8 cellular contexts compared by ENCODE assay signal in genomic region chr6:37051138-37052026, GRCh38. TPM values are rescaled to one million over a fixed set of nuclear protein-coding genes. Genes with fewer than 3 reads are reported as not detected.
DNase-seq lines count a peak whose midpoint lies in the region; ATAC-seq, FAIRE-seq and TF ChIP-seq lines count a peak whose summit lies in the region.

No MANE protein-coding gene starts in this region.

- no peak for TF ChIP-seq POLR2A in GM12891 (IDR thresholded peaks at IDR 0.05; ENCODE audit: low read depth, low read length)

- H2AFZ ChIP-seq in MM.1S (ENCODE audit: low read length), result peak overlapping the region; percentile 71

- no peaks in the 10 kb centered on the region for H4K20me1 ChIP-seq in MM.1S (ENCODE audit: insufficient read depth, low read length)

- peaks cover 10% of the 10 kb centered on the region for H3F3A ChIP-seq in MM.1S (ENCODE audit: insufficient read depth, low read length)

- H3K4me2 ChIP-seq in MM.1S (ENCODE audit: low read depth, low read length), result peak overlapping the region; percentile 24; the same call in 1 of the 2 replicates

- peaks cover 45% of the 10 kb centered on the region for H3K4me1 ChIP-seq in MM.1S (ENCODE audit: low read length)
- peaks cover 9% of the 10 kb centered on the region for H3K4me1 ChIP-seq in foreskin keratinocyte

- no peaks in the 10 kb centered on the region for H3K27me3 ChIP-seq in MM.1S (replicated peaks; ENCODE audit: insufficient read depth, low read length)
- no peaks in the 10 kb centered on the region for H3K27me3 ChIP-seq in foreskin keratinocyte

- H3K9ac ChIP-seq in MM.1S (ENCODE audit: low read length), result peak overlapping the region; percentile 17; the same call in 1 of the 2 replicates

- peak; percentile 94 for TF ChIP-seq CTCF in MM.1S (IDR thresholded peaks at IDR 0.05; ENCODE audit: low read length)
- TF ChIP-seq CTCF in foreskin keratinocyte (conservative IDR thresholded peaks at IDR 0.05), result peak; percentile 95
- TF ChIP-seq CTCF in omental fat pad (IDR thresholded peaks at IDR 0.05), result peak in 2 of 3 donors; percentile 57 to 75

- ATAC-seq in foreskin keratinocyte, result peak; percentile 4
- peak; percentile 74 for ATAC-seq in omental fat pad (ENCODE audit: low FRiP score)
- ATAC-seq in HG03469 (IDR thresholded peaks at IDR 0.05; ENCODE audit: unreplicated experiment), result no peak

- DNase-seq in GM12891 (ENCODE audit: insufficient read length, low spot score) (peak; percentile 80), MM.1S (peak; percentile 87), SHP77 treated with DMSO at 0.1 percent for 48 hours (lab: John Stamatoyannopoulos, UW) (peak; percentile 41), foreskin keratinocyte (no peak), omental fat pad (ENCODE audit: low spot score) (peak; percentile 87), superior temporal gyrus (ENCODE audit: extremely low spot score) (peak; percentile 93)
- DNase-seq in activated effector memory CD4-positive, alpha-beta T cell treated with Interleukin-2 at 50 U/mL for 16 hours, result peak; percentile 85

- H3K79me2 ChIP-seq in MM.1S (ENCODE audit: low read length), result no peaks in the 10 kb centered on the region

- no peaks in the 10 kb centered on the region for H3K9me2 ChIP-seq in MM.1S (replicated peaks; ENCODE audit: insufficient read depth, low read length)

- peak; percentile 86 for FAIRE-seq in GM12891 (lab: Jason Lieb, UNC)

- H3K27ac ChIP-seq in MM.1S (ENCODE audit: low read length) (no peak overlapping the region), foreskin keratinocyte (no peak overlapping the region)

- no peaks in the 10 kb centered on the region for H3K36me3 ChIP-seq in MM.1S (replicated peaks; ENCODE audit: insufficient read depth, low read length)

- H3K4me3 ChIP-seq in MM.1S (ENCODE audit: low read length), result no peak overlapping the region

- H3K9me3 ChIP-seq in MM.1S (replicated peaks; ENCODE audit: insufficient read depth, low read length), result no peaks in the 10 kb centered on the region

TF ChIP-seq in GM12891, 5 proteins besides CTCF, POLR2A, EP300 and RAD21:
- TF ChIP-seq POU2F2 (IDR thresholded peaks at IDR 0.05; ENCODE audit: low read depth, low read length) (peak; percentile 54; the same call in 1 of the 2 replicates), TAF1 (IDR thresholded peaks at IDR 0.05; ENCODE audit: low read depth, low read length) (no peak), POLR2AphosphoS5 (IDR thresholded peaks at IDR 0.05; ENCODE audit: low read depth, low read length) (no peak), SPI1 (IDR thresholded peaks at IDR 0.05; ENCODE audit: low read depth, low read length) (no peak), PAX5 (IDR thresholded peaks at IDR 0.05; ENCODE audit: insufficient read depth, low read length, severe bottlenecking) (no peak)

RNA-seq across cellular contexts. Expression of gene FGD2, which starts 45.9 kb away (rescaled TPM):
- polyA plus RNA-seq in GM12891 (2012; ENCODE audit: low read depth, missing spikeins), result 6.1 TPM
- 0.07 and 0.14 TPM in 2 replicates for total RNA-seq in foreskin keratinocyte
- polyA plus RNA-seq in foreskin keratinocyte, result 0.04 TPM in 1 of 2 replicates, not detected in the other
- total RNA-seq in omental fat pad, result 10 to 100 TPM; 20.0 to 83.6 (median 63.0) TPM

Comparison
In these comparisons a context has a peak if more than half of its experiments do, and no peak if none do; other contexts are left out.
1. DNase-seq: peak in GM12891 (single experiment), MM.1S (single experiment), SHP77 treated with DMSO at 0.1 percent for 48 hours (single experiment), activated effector memory CD4-positive, alpha-beta T cell treated with Interleukin-2 at 50 U/mL for 16 hours (single experiment), omental fat pad (single experiment) and superior temporal gyrus (single experiment); none in foreskin keratinocyte (0 of 2).
2. RNA of gene FGD2, which starts 45.9 kb away (total RNA-seq): 20.0 to 83.6 TPM in omental fat pad; 0.07 to 0.14 TPM in foreskin keratinocyte; every median in the first group is over 10 times any median in the second.
3. Peak in every context shown above with its lines, with median percentiles within 50 percentile points of each other: CTCF ChIP-seq.